1 cellular context compared by ENCODE assay signal in genomic region chr12:54356228-54356627, GRCh38.
TF ChIP-seq lines count a peak whose summit lies in the region.

No MANE protein-coding gene starts in this region.

TF ChIP-seq in H1, 55 proteins besides CTCF, POLR2A, EP300 and RAD21:
- TF ChIP-seq KDM1A (IDR thresholded peaks at IDR 0.05; ENCODE audit: borderline replicate concordance, low read length) = no peak
- TF ChIP-seq TEAD4 (IDR thresholded peaks at IDR 0.05; ENCODE audit: low read depth, low read length) = no peak
